ENCODE assay signal across 18 cellular contexts in genomic region chr17:46732133-46732532, GRCh38.
DNase-seq lines count a peak whose midpoint lies in the region; TF ChIP-seq lines count a peak whose summit lies in the region.
"Had no signal": no experiment of that assay in that cellular context is flagged by ENCODE, and none has a peak within 500 bp of the region (broad histone marks: within the 10 kb centered on the region; RNA-seq: fewer than 3 reads in every experiment).

No MANE protein-coding gene starts in this region.

- H3K27ac Mint-ChIP-seq in glutamatergic neuron (ENCODE audit: unreplicated experiment): no peak overlapping the region
- peak overlapping the region; percentile 51 for H3K27ac Mint-ChIP-seq in neural crest cell (ENCODE audit: unreplicated experiment)
- no peak overlapping the region for H3K27ac Mint-ChIP-seq in chondrocyte (ENCODE audit: unreplicated experiment)
- H3K27ac Mint-ChIP-seq: CD14-positive monocyte had no signal

- H3K36me3 Mint-ChIP-seq in glutamatergic neuron (ENCODE audit: unreplicated experiment): no peaks in the 10 kb centered on the region
- no peaks in the 10 kb centered on the region for H3K36me3 Mint-ChIP-seq in neural crest cell (ENCODE audit: low read depth)
- H3K36me3 Mint-ChIP-seq in chondrocyte (ENCODE audit: low read depth): no peaks in the 10 kb centered on the region

- TF ChIP-seq CTCF in A673 (conservative IDR thresholded peaks at IDR 0.05; ENCODE audit: low read depth, low read length) (no peak), glutamatergic neuron (IDR thresholded peaks at IDR 0.05; ENCODE audit: partially characterized antibody, unreplicated experiment) (no peak), neural crest cell (conservative IDR thresholded peaks at IDR 0.05) (no peak), chondrocyte (IDR thresholded peaks at IDR 0.05) (no peak)

- H3K27me3 ChIP-seq in A673 (replicated peaks; ENCODE audit: insufficient read depth, low read depth, low read length, poor library complexity) (no peaks in the 10 kb centered on the region), HUES64 (ENCODE audit: insufficient read depth, low read length) (no peaks in the 10 kb centered on the region), trophoblast cell (ENCODE audit: insufficient read depth, low read length) (no peaks in the 10 kb centered on the region)

- POLR2A ChIA-PET in A673 (lab: Charles Lee; ENCODE audit: low non-redundant PET): no interaction called here

- no peak overlapping the region for H4K8ac ChIP-seq in trophoblast cell (ENCODE audit: low read depth, low read length)

- no peak overlapping the region for H2BK12ac ChIP-seq in trophoblast cell (ENCODE audit: low read length)

- H3K4me1 Mint-ChIP-seq in glutamatergic neuron (ENCODE audit: low read depth, unreplicated experiment): peaks cover 11% of the 10 kb centered on the region
- peaks cover 42% of the 10 kb centered on the region for H3K4me1 Mint-ChIP-seq in neural crest cell
- peaks cover 12% of the 10 kb centered on the region for H3K4me1 Mint-ChIP-seq in chondrocyte (ENCODE audit: low read depth)

- no peak overlapping the region for H4K91ac ChIP-seq in trophoblast cell (ENCODE audit: low read depth, low read length)

- BruUV-seq in A673 (replicated peaks; lab: Mats Ljungman, UMichigan): no TSS peak

- H3K9ac ChIP-seq in HUES64 (ENCODE audit: low read depth, low read length) (peak overlapping the region; percentile 4; the same call in 1 of the 2 replicates), trophoblast cell (ENCODE audit: low read length) (no peak overlapping the region)

- H2AFZ ChIP-seq in trophoblast cell (ENCODE audit: insufficient read depth, low read length, poor library complexity): no peak overlapping the region

- H3K27ac ChIP-seq in A673 (ENCODE audit: low read depth, low read length, poor library complexity, severe bottlenecking): no peak overlapping the region
- peak overlapping the region; percentile 80; the same call in 1 of the 2 replicates for H3K27ac ChIP-seq in HUES64 (ENCODE audit: low read depth, low read length)
- no peak overlapping the region for H3K27ac ChIP-seq in trophoblast cell (ENCODE audit: low read depth, low read length)

- H3K27me3 Mint-ChIP-seq in glutamatergic neuron (ENCODE audit: unreplicated experiment) (no peaks in the 10 kb centered on the region), neural crest cell (ENCODE audit: low read depth) (no peaks in the 10 kb centered on the region), chondrocyte (ENCODE audit: low read depth) (no peaks in the 10 kb centered on the region)
- H3K27me3 Mint-ChIP-seq: B cell had no signal

- H3K14ac ChIP-seq in trophoblast cell (ENCODE audit: low read length): no peak overlapping the region

- no peak overlapping the region for H3K4ac ChIP-seq in trophoblast cell (ENCODE audit: low read depth, low read length)

- H3K18ac ChIP-seq in trophoblast cell (ENCODE audit: low read length): no peak overlapping the region

- DNase-seq in A673 (ENCODE audit: low spot score) (peak; percentile 32), glutamatergic neuron (no peak), neural crest cell (ENCODE audit: low read depth, low spot score) (no peak), chondrocyte (ENCODE audit: low spot score) (no peak), trophoblast cell (no peak)
- no peak for DNase-seq in stimulated activated CD4-positive, alpha-beta T cell treated with anti-CD3 and anti-CD28 coated beads, Interleukin-2, amount 100 ng/mL, for 24 hours
- DNase-seq: GDM1; GOT3; KBM-7; NCI-H1092; NCI-H1436; NCI-H187 treated with DMSO at 0.1 percent for 48 hours; NCI-H2107; NCI-H510A; NK-92 treated with Interleukin-12 subunit alpha and Interleukin-12 subunit beta, amount 100 ng/mL, for 24 hours had no signal

- no peaks in the 10 kb centered on the region for H3K79me2 ChIP-seq in trophoblast cell (ENCODE audit: control insufficient read depth, insufficient read depth, low read length, poor library complexity)

- H3K9me3 ChIP-seq in A673 (ENCODE audit: low read depth, low read length, poor library complexity, severe bottlenecking): no peaks in the 10 kb centered on the region
- H3K9me3 ChIP-seq in HUES64 (ENCODE audit: insufficient read depth, low read depth, low read length): no peaks in the 10 kb centered on the region
- no peaks in the 10 kb centered on the region for H3K9me3 ChIP-seq in trophoblast cell (ENCODE audit: insufficient read depth, low read depth, low read length)

- no peak overlapping the region for H2BK120ac ChIP-seq in trophoblast cell (ENCODE audit: insufficient read depth, low read length, poor library complexity)

- H3K36me3 ChIP-seq in A673 (ENCODE audit: insufficient read depth, low read length, poor library complexity, severe bottlenecking) (no peaks in the 10 kb centered on the region), HUES64 (ENCODE audit: insufficient read depth, low read length) (peaks cover 3% of the 10 kb centered on the region; the same call in 1 of the 2 replicates), trophoblast cell (ENCODE audit: control insufficient read depth in 1 of 2, insufficient read depth in 2 of 2, low read length in 2 of 2) (peaks cover 0 to 3% of the 10 kb centered on the region in 2 experiments)

- 83% methylated on average over 1 of the region's 1 CpG for WGBS in HUES64
- no CpG with 5 or more reads among the region's 1 CpG for WGBS in trophoblast cell (ENCODE audit: extremely low coverage, insufficient coverage, insufficient read length)

- H4K12ac ChIP-seq in trophoblast cell (ENCODE audit: low read depth, low read length): no peak overlapping the region

- H3K4me1 ChIP-seq in A673 (ENCODE audit: insufficient read depth, low read length, poor library complexity, severe bottlenecking) (peaks cover 24% of the 10 kb centered on the region), HUES64 (ENCODE audit: insufficient read depth, low read length) (peaks cover 31% of the 10 kb centered on the region), trophoblast cell (ENCODE audit: control insufficient read depth in 1 of 2, insufficient read depth in 2 of 2, low read length in 2 of 2) (no peaks in the 10 kb centered on the region)

- H3K4me3 Mint-ChIP-seq in glutamatergic neuron (ENCODE audit: unreplicated experiment) (peak overlapping the region; percentile 46), neural crest cell (peak overlapping the region; percentile 85), chondrocyte (ENCODE audit: unreplicated experiment) (no peak overlapping the region)
- H3K4me3 Mint-ChIP-seq: B cell, CD14-positive monocyte had no signal

- H2AK5ac ChIP-seq in trophoblast cell (ENCODE audit: low read length): no peak overlapping the region

- H3K4me2 ChIP-seq in trophoblast cell (ENCODE audit: low read length): no peak overlapping the region

- no peak overlapping the region for H2BK5ac ChIP-seq in trophoblast cell (ENCODE audit: low read depth, low read length, poor library complexity)

- CTCF ChIA-PET in A673 (lab: Charles Lee): no interaction called here

- no peaks in the 10 kb centered on the region for H3K79me1 ChIP-seq in trophoblast cell (ENCODE audit: low read length)

- H3K9me3 Mint-ChIP-seq in glutamatergic neuron (ENCODE audit: unreplicated experiment) (peaks cover 2% of the 10 kb centered on the region), neural crest cell (no peaks in the 10 kb centered on the region), chondrocyte (ENCODE audit: low read depth) (no peaks in the 10 kb centered on the region)
- H3K9me3 Mint-ChIP-seq: CD14-positive monocyte had no signal

- no peak overlapping the region for H3K23ac ChIP-seq in trophoblast cell (ENCODE audit: low read length)

- intact Hi-C loops in A673 (cut with micrococcal nuclease; ENCODE audit: unreplicated experiment): no loop called here

- H3K4me3 ChIP-seq in A673 (ENCODE audit: low read depth, low read length, poor library complexity, severe bottlenecking) (no peak overlapping the region), HUES64 (ENCODE audit: low read length) (peak overlapping the region; percentile 19; the same call in 1 of the 2 replicates), trophoblast cell (ENCODE audit: low read depth, low read length) (no peak overlapping the region)
